In the genomic region with DNA sequence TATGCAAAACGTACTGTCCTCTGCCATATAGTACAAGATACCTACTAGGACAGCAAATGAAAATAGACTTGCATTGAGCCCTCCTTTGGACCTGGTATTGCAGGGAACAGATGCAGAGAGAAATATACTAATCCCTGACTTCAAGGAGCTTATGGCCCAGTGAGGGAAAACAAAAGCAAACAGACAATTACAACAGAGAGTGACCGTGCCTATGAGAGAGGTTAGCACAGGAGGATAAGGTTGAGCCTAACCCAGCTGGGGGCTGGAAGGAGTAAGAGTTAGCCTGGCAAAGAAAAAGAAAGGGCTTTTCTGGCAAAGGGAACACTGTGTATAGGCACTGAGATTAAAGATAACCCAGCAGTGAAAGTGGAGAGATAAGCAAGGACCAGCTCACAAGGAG, we compare ENCODE assay signal across 19 cellular contexts. TPM values are rescaled to one million over a fixed set of nuclear protein-coding genes. Genes with fewer than 3 reads are reported as not detected.
"Had no signal": no experiment of that assay in that cellular context is flagged by ENCODE, and none has a peak within 500 bp of the region (broad histone marks: within the 10 kb centered on the region; RNA-seq: fewer than 3 reads in every experiment).

No MANE protein-coding gene starts in this region.

- ATAC-seq: heart left ventricle, lower lobe of right lung, right cardiac atrium had no signal

- H3K27ac Mint-ChIP-seq: activated T-helper 1 cell treated with anti-CD3 and anti-CD28 coated beads, Interleukin-12 subunit alpha, Interleukin-12 subunit beta, Interleukin-2, Interleukin-4 antibody, amounts not matched to agents 30 ng/mL and 10 ng/mL and 1 ng/mL, durations not matched to agents 14 hours and 24 hours and 36 hours; type B pancreatic cell had no signal

- H3K27ac ChIP-seq: ascending aorta, breast epithelium, heart left ventricle, lower lobe of right lung, prostate gland, SJCRH30 had no signal

- H3K27me3 ChIP-seq: ascending aorta, breast epithelium, heart left ventricle, SJCRH30 had no signal

- H3K27me3 Mint-ChIP-seq: type B pancreatic cell had no signal

- H3K9me3 ChIP-seq: ascending aorta, breast epithelium, heart left ventricle, lower lobe of right lung, prostate gland, SJCRH30 had no signal

- H3K9me3 Mint-ChIP-seq: activated T-helper 1 cell treated with anti-CD3 and anti-CD28 coated beads, Interleukin-12 subunit alpha, Interleukin-12 subunit beta, Interleukin-2, Interleukin-4 antibody, amounts not matched to agents 30 ng/mL and 10 ng/mL and 1 ng/mL, durations not matched to agents 14 hours and 24 hours and 36 hours; type B pancreatic cell had no signal

- H3K4me3 Mint-ChIP-seq: activated T-helper 1 cell treated with anti-CD3 and anti-CD28 coated beads, Interleukin-12 subunit alpha, Interleukin-12 subunit beta, Interleukin-2, Interleukin-4 antibody, amounts not matched to agents 30 ng/mL and 10 ng/mL and 1 ng/mL, durations not matched to agents 14 hours and 24 hours and 36 hours; type B pancreatic cell had no signal

- DNase-seq: activated CD4-positive, alpha-beta T cell treated with anti-CD3 and anti-CD28 coated beads, Interleukin-2, amount 50 U/mL, for 48 hours; dermis blood vessel endothelial cell; heart left ventricle; lower lobe of right lung; right cardiac atrium; SJCRH30; small intestine; stimulated activated CD4-positive, alpha-beta T cell treated with anti-CD3 and anti-CD28 coated beads, Interleukin-4, amount 100 ng/mL, for 4 hours; stimulated activated CD8-positive, alpha-beta memory T cell treated with anti-CD3 and anti-CD28 coated beads, Interleukin-4, amount 100 ng/mL, for 48 hours; stimulated activated naive CD8-positive, alpha-beta T cell treated with anti-CD3 and anti-CD28 coated beads, Interleukin-15, Interleukin-2, amounts not matched to agents 100 U/mL and 50 U/mL, for 24 hours had no signal

RNA-seq across cellular contexts. Expression of a gene that starts 33.3 kb away (rescaled TPM):
- total RNA-seq: activated T-helper 1 cell treated with anti-CD3 and anti-CD28 coated beads, Interleukin-12 subunit alpha, Interleukin-12 subunit beta, Interleukin-2, Interleukin-4 antibody, amounts not matched to agents 30 ng/mL and 10 ng/mL and 1 ng/mL, durations not matched to agents 14 hours and 24 hours and 36 hours; ascending aorta; chondrocyte; dermis blood vessel endothelial cell; frontal cortex; heart left ventricle; lower lobe of right lung; osteoblast; right cardiac atrium; SJCRH30; temporal lobe had no signal
